ENCODE assay signal across 26 cellular contexts in genomic region chr17:56652608-56653007, GRCh38.
"Had no signal": no experiment of that assay in that cellular context is flagged by ENCODE, and none has a peak within 500 bp of the region (broad histone marks: within the 10 kb centered on the region; RNA-seq: fewer than 3 reads in every experiment).

No MANE protein-coding gene starts in this region.

- DNase-seq: dorsolateral prefrontal cortex; effector CD4-positive, alpha-beta T cell; endodermal cell; foreskin melanocyte; glutamatergic neuron; heart right ventricle; hippocampal formation; left cardiac atrium; left lung; mesenchymal stem cell; midbrain; naive thymus-derived CD4-positive, alpha-beta T cell; right lobe of liver; small intestine; stimulated activated CD4-positive, alpha-beta T cell treated with anti-CD3 and anti-CD28 coated beads, Interleukin-15, amount 100 ng/mL, for 24 hours; stimulated activated CD4-positive, alpha-beta T cell treated with anti-CD3 and anti-CD28 coated beads, Interleukin-2, amount 100 ng/mL, for 48 hours; stimulated activated naive CD4-positive, alpha-beta T cell; stomach; testis; tibial artery had no signal

- H3K79me2 ChIP-seq: parathyroid adenoma had no signal

- H3K27ac Mint-ChIP-seq: endodermal cell, nephron, neural progenitor cell, progenitor cell of endocrine pancreas, type B pancreatic cell had no signal

- H3K4me3 ChIP-seq: dorsolateral prefrontal cortex, esophagus muscularis mucosa, heart right ventricle, left lung, neural progenitor cell, right lobe of liver, stomach, testis, tibial artery had no signal

- H3K27me3 ChIP-seq: esophagus muscularis mucosa, left lung, neural progenitor cell, right lobe of liver, stomach, testis had no signal

- ATAC-seq: heart right ventricle; left cardiac atrium; left lung; naive thymus-derived CD4-positive, alpha-beta T cell; right lobe of liver had no signal

- H3K36me3 ChIP-seq: esophagus muscularis mucosa, heart right ventricle, left lung, neural progenitor cell, right lobe of liver, stomach, tibial artery had no signal

- H3K4me1 Mint-ChIP-seq: endodermal cell had no signal

- H3K4me1 ChIP-seq: esophagus muscularis mucosa, heart right ventricle, left lung, neural progenitor cell, parathyroid adenoma, right lobe of liver, testis, tibial artery had no signal

- H3K36me3 Mint-ChIP-seq: neural progenitor cell had no signal

- H2AFZ ChIP-seq: neural progenitor cell, parathyroid adenoma had no signal

- H3K9ac ChIP-seq: neural progenitor cell, parathyroid adenoma had no signal

- H3K9me3 Mint-ChIP-seq: neural progenitor cell had no signal

- H3K4me3 Mint-ChIP-seq: endodermal cell; naive thymus-derived CD4-positive, alpha-beta T cell; nephron; neural progenitor cell; type B pancreatic cell had no signal

- H3K4me2 ChIP-seq: neural progenitor cell had no signal

- H3K27ac ChIP-seq: dorsolateral prefrontal cortex, esophagus muscularis mucosa, heart right ventricle, left lung, neural progenitor cell, parathyroid adenoma, right lobe of liver, stomach, testis, tibial artery had no signal

- H3K9me3 ChIP-seq: left lung, right lobe of liver, testis had no signal
